In the genomic region with DNA sequence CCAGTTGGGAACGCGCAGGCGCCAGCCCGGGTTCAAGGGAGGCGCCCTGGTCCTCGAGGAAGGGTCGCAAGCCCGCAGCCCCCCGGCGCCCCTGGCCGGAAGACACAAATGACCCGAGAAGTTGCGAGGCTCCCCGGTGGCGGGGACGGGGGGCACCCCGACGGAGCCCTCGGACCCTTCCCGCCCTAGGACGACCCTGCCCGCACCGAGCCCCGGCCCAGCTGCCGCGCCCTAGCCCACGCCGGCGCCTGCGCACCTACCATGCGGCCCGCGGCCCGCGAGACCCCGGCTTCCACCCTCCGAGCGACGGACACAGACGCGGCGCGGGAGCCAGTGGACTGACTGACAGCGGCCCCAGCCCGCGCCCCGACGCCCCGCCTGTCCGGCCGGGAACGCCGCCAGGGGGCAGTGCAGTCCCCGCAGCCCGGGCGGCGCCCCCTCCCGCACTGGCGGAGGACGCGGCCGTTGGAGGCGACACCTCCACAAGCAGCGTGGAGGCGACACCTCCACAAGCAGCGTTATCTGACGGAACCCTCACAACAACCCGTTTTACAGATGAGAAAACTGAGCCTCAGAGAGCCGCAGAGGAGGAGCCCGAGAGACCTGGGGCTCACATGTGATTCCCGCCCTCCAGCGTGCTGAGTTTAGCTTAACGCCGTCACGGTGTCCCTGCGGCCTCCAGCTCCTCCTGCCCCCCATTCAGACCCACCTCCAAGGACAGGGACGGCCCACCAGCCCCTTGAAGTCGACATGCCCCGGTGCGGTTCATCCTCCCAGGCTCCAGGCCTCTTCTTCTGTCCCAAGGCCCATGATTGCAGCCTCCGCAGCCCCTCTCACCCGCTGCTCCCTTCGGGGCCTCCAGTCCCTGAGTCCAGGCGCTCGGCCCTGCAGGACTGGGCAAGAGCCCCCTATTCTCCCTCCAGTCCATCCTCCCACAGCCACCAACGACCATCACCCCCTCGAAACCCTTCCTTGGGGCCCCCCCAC, we compare ENCODE assay signal across 8 cellular contexts. TPM values are rescaled to one million over a fixed set of nuclear protein-coding genes. Genes with fewer than 3 reads are reported as not detected.
A peak's percentile ranks its signal among the peaks of the same experiment; 100 is the strongest.
DNase-seq lines count a peak whose midpoint lies in the region; ATAC-seq and TF ChIP-seq lines count a peak whose summit lies in the region.

A gene with protein sequence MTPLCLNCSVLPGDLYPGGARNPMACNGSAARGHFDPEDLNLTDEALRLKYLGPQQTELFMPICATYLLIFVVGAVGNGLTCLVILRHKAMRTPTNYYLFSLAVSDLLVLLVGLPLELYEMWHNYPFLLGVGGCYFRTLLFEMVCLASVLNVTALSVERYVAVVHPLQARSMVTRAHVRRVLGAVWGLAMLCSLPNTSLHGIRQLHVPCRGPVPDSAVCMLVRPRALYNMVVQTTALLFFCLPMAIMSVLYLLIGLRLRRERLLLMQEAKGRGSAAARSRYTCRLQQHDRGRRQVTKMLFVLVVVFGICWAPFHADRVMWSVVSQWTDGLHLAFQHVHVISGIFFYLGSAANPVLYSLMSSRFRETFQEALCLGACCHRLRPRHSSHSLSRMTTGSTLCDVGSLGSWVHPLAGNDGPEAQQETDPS (minus strand): TSS at position 347 of the 987 bp plus-strand sequence. CDS start 84 bp downstream, at position 263.

- in situ Hi-C loops in astrocyte of the cerebellum (cut with HindIII; ENCODE audit: low sequenced_read_pairs), result no loop called here

- peak; percentile 49 for TF ChIP-seq CTCF in astrocyte of the cerebellum (IDR thresholded peaks at IDR 0.05; ENCODE audit: low read depth, low read length, missing control alignments)

- H3K4me1 Mint-ChIP-seq in T-cell, result peaks cover 9 to 47% (median 24%) of the 10 kb centered on the region in 3 donors

- POLR2A ChIA-PET in T-cell (lab: Charles Lee), result no interaction called here

- peak; percentile 54 for ATAC-seq in HG02642 (IDR thresholded peaks at IDR 0.05; ENCODE audit: poor library complexity, unreplicated experiment)
- ATAC-seq in T-cell (replicated peaks in 1 of 4), result peak; percentile 85 to 95 (median 86)
- ATAC-seq in HG02870 (IDR thresholded peaks at IDR 0.05; ENCODE audit: unreplicated experiment), result no peak

- peaks cover 6 to 7% of the 10 kb centered on the region in 2 donors for H3K27me3 Mint-ChIP-seq in T-cell

- no peaks in the 10 kb centered on the region for H3K9me3 Mint-ChIP-seq in T-cell

- CTCF ChIA-PET in T-cell (lab: Charles Lee), result interaction anchor here (0.6 to 1.6 kb wide), 7 partner anchors 8 to 154 kb away, joined by 3 to 8 read pairs (median 4); no protein-coding TSS in a partner anchor

- peak; percentile 29 for DNase-seq in COLO668 (lab: John Stamatoyannopoulos, UW; ENCODE audit: unreplicated experiment)
- DNase-seq in T-cell, result peak in 33 of 34 experiments; percentile 25 to 77 (median 64)
- DNase-seq in astrocyte of the cerebellum (ENCODE audit: low read depth), result no peak
- peak; percentile 84 for DNase-seq in iPS-NIHi7 (ENCODE audit: extremely low spot score)
- DNase-seq in stimulated activated CD4-positive, alpha-beta T cell treated with anti-CD3 and anti-CD28 coated beads, Interleukin-1b, Interleukin-23, amount 100 ng/mL, for 24 hours (ENCODE audit: low read depth in 4 of 4, low spot score in 1 of 4), result peak; percentile 47 to 59 (median 52)
- DNase-seq in NCI-H2171 (lab: John Stamatoyannopoulos, UW), result no peak

- H3K4me3 Mint-ChIP-seq in T-cell, result peak within 1 kb of the TSS; percentile 46 to 73 (median 64)

- H3K36me3 Mint-ChIP-seq in T-cell, result no peaks in the 10 kb centered on the region

- H3K4me3 ChIP-seq in astrocyte of the cerebellum (ENCODE audit: low read depth, low read length), result no peak within 1 kb of the TSS

- H3K27ac Mint-ChIP-seq in T-cell, result peak within 1 kb of the TSS in 1 of 2 donors; percentile 39

RNA-seq across cellular contexts. Expression of the gene that starts here (rescaled TPM):
- total RNA-seq in T-cell, result 1 to 10 TPM in 2 of 5 donors, under 1 TPM in 3; 0.62 to 3.0 (median 0.70) TPM

Comparison
In these comparisons a context has a peak if more than half of its experiments do, and no peak if none do; other contexts are left out.
1. DNase-seq: peak in COLO668 (single experiment), T-cell (33 of 34), iPS-NIHi7 (single experiment) and stimulated activated CD4-positive, alpha-beta T cell treated with anti-CD3 and anti-CD28 coated beads, Interleukin-1b, Interleukin-23, amount 100 ng/mL, for 24 hours (4 of 4); none in astrocyte of the cerebellum (single experiment) and NCI-H2171 (single experiment).